In the genomic region with DNA sequence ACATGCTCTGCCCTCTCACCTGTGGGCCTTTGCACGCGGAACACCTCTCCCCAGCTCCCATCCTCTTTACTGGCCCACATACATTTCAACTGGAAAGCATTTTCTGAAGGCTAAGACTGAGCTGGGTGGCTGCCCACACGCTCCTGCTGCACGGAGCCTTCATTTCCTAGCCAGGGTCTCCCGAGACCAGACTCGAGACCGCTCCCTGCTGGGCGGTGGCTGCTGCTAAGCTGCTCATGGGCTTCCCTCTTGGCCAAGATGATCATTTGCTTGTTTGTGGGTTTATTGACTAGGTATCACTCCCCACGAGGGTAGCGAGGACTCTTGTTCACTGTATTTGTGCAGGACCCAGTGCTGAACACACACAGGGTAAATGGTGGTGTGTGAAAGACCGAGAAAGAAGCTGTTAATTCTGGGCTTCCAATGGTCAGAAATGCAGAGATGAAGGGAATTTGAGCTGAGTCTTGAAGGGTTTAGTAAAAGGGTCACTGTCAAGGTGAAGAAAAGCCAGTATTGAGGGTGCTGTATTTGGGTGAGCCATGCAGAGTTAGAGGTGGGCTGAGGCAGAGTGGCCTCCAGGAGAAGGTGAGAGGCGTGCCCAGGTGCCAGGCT, we compare ENCODE assay signal across 8 cellular contexts.
DNase-seq lines count a peak whose midpoint lies in the region; ATAC-seq and TF ChIP-seq lines count a peak whose summit lies in the region.

No MANE protein-coding gene starts in this region.

- ATAC-seq in GM21381 (IDR thresholded peaks at IDR 0.05; ENCODE audit: unreplicated experiment) = peak; percentile 36

- peak; percentile 87 for TF ChIP-seq CTCF in choroid plexus epithelial cell (conservative IDR thresholded peaks at IDR 0.05; ENCODE audit: low read depth, low read length)

- DNase-seq in COR-L47 (lab: John Stamatoyannopoulos, UW) (peak; percentile 65), NCI-H1092 treated with DMSO at 0.1 percent for 48 hours (lab: John Stamatoyannopoulos, UW) (peak; percentile 48), choroid plexus epithelial cell (ENCODE audit: low read depth) (peak; percentile 92), left kidney (ENCODE audit: low read depth, low spot score) (peak; percentile 87), NCI-H446 treated with DMSO at 0.1 percent for 48 hours (lab: John Stamatoyannopoulos, UW) (no peak)
- DNase-seq in activated CD4-positive, CD25-positive, alpha-beta regulatory T cell treated with anti-CD3 and anti-CD28 coated beads, Interleukin-2, amount 50 U/mL, for 72 hours = peak; percentile 68
- DNase-seq in stimulated activated CD4-positive, alpha-beta T cell treated with anti-CD3 and anti-CD28 coated beads, Interleukin-1b, Interleukin-23, amount 100 ng/mL, for 4 hours (ENCODE audit: low read depth in 2 of 2) = peak; percentile 63 to 68

- peak overlapping the region; percentile 99 for H3K4me3 ChIP-seq in choroid plexus epithelial cell (ENCODE audit: low read depth, low read length)
